In the genomic region with DNA sequence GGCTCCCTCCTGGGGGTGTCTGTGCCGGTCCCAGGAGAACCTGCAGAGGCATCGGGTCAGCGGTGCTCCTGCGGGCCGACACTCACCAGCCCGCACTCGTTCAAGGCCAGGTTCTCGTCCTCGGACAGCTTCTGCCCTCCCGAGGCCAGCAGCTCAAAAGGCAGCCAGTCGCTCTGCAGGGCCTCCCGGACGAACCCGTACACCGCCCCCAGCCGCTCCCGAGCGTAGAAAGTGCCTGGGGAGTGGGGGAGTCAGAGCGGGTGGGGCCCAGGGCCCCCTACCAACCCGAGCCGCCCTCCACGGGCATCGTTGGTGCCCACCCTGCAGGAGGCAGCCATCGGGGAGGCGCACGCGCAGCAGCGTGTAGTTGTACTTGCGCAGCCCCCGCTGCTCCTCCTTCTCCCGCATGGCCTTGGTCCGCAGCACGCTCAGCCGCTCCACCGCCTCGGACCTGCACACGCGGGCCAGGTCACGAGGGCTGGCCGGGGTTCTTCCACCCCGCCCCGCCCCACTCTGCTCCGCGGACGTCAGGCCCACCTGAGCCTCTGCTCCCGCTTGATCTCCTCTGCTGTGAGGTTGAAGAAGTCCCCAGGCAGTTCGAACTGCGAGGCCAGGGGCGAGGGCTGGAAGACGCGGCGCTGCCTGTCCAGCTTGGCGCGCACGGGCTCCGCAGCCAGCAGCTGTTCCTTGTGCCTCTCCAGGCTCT, we compare ENCODE assay signal across 14 cellular contexts.
"Had no signal": no experiment of that assay in that cellular context is flagged by ENCODE, and none has a peak within 500 bp of the region (broad histone marks: within the 10 kb centered on the region; RNA-seq: fewer than 3 reads in every experiment).

No MANE protein-coding gene starts in this region.

- H3K27me3 Mint-ChIP-seq: activated naive CD8-positive, alpha-beta T cell treated with anti-CD3 and anti-CD28 coated beads, Interleukin-2, amount 50 U/mL, for 24 hours; naive B cell had no signal

- H3K9me3 Mint-ChIP-seq: activated naive CD8-positive, alpha-beta T cell treated with anti-CD3 and anti-CD28 coated beads, Interleukin-2, amount 50 U/mL, for 24 hours; naive B cell had no signal

- H3K4me3 ChIP-seq: cardiac muscle cell, heart left ventricle, lower lobe of right lung, right atrium auricular region, skin epidermis, tibial artery had no signal

- H3K9me3 ChIP-seq: heart left ventricle, lower lobe of right lung, neutrophil, right atrium auricular region, tibial artery had no signal

- H3K4me1 ChIP-seq: lower lobe of right lung had no signal

- ATAC-seq: activated naive CD8-positive, alpha-beta T cell treated with anti-CD3 and anti-CD28 coated beads, Interleukin-2, amount 50 U/mL, for 24 hours; heart left ventricle had no signal

- H3K27ac Mint-ChIP-seq: activated naive CD8-positive, alpha-beta T cell treated with anti-CD3 and anti-CD28 coated beads, Interleukin-2, amount 50 U/mL, for 24 hours; naive B cell had no signal

- DNase-seq: activated CD4-positive, alpha-beta T cell treated with anti-CD3 and anti-CD28 coated beads, Interleukin-2, amount 50 U/mL, for 48 hours; activated CD4-positive, CD25-positive, alpha-beta regulatory T cell treated with anti-CD3 and anti-CD28 coated beads, Interleukin-2, amount 50 U/mL, for 72 hours; activated naive CD4-positive, alpha-beta T cell treated with Interleukin-2 at 50 U/mL for 16 hours; activated naive CD8-positive, alpha-beta T cell treated with anti-CD3 and anti-CD28 coated beads, Interleukin-2, amount 50 U/mL, for 24 hours; activated T-cell treated with anti-CD3 and anti-CD28 coated beads, Interleukin-2, amount 50 U/mL, for 48 hours; foreskin melanocyte; heart left ventricle; lower lobe of right lung; naive B cell; tibial artery had no signal

- H3K27me3 ChIP-seq: cardiac muscle cell, heart left ventricle, neutrophil, right atrium auricular region, tibial artery had no signal

- H3K27ac ChIP-seq: heart left ventricle, lower lobe of right lung, neutrophil, right atrium auricular region, skin epidermis, tibial artery had no signal

- H3K4me1 Mint-ChIP-seq: activated naive CD8-positive, alpha-beta T cell treated with anti-CD3 and anti-CD28 coated beads, Interleukin-2, amount 50 U/mL, for 24 hours had no signal

- H3K4me3 Mint-ChIP-seq: activated naive CD8-positive, alpha-beta T cell treated with anti-CD3 and anti-CD28 coated beads, Interleukin-2, amount 50 U/mL, for 24 hours; naive B cell had no signal
